ENCODE assay signal across 1 cellular context in the genomic region with DNA sequence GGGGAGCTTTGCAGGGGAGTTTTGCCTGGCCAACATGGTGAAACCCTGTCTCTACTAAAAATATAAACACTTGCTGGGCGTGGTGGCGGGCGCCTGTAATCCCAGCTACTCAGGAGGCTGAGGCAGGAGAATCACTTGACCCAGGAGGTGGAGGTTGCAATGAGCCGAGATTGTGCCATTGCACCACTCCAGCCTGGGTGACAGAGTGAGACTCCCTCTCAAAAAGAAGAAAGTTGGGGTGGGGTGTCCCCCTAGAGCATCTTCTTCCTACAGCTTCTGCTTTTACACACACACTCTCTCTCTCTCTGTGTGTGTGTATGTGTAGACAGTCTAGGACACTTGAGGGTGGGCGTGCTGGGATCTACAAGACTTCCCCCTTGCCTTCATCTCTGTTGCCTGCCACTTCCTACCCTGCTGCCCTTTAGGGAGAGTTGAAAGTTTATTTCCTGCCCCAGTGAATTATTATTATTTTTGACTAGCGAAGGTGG.
TF ChIP-seq lines count a peak whose summit lies in the region.

No MANE protein-coding gene starts in this region.

TF ChIP-seq in GM23338, 12 proteins besides CTCF, POLR2A, EP300 and RAD21:
- TF ChIP-seq, protein P1, sequence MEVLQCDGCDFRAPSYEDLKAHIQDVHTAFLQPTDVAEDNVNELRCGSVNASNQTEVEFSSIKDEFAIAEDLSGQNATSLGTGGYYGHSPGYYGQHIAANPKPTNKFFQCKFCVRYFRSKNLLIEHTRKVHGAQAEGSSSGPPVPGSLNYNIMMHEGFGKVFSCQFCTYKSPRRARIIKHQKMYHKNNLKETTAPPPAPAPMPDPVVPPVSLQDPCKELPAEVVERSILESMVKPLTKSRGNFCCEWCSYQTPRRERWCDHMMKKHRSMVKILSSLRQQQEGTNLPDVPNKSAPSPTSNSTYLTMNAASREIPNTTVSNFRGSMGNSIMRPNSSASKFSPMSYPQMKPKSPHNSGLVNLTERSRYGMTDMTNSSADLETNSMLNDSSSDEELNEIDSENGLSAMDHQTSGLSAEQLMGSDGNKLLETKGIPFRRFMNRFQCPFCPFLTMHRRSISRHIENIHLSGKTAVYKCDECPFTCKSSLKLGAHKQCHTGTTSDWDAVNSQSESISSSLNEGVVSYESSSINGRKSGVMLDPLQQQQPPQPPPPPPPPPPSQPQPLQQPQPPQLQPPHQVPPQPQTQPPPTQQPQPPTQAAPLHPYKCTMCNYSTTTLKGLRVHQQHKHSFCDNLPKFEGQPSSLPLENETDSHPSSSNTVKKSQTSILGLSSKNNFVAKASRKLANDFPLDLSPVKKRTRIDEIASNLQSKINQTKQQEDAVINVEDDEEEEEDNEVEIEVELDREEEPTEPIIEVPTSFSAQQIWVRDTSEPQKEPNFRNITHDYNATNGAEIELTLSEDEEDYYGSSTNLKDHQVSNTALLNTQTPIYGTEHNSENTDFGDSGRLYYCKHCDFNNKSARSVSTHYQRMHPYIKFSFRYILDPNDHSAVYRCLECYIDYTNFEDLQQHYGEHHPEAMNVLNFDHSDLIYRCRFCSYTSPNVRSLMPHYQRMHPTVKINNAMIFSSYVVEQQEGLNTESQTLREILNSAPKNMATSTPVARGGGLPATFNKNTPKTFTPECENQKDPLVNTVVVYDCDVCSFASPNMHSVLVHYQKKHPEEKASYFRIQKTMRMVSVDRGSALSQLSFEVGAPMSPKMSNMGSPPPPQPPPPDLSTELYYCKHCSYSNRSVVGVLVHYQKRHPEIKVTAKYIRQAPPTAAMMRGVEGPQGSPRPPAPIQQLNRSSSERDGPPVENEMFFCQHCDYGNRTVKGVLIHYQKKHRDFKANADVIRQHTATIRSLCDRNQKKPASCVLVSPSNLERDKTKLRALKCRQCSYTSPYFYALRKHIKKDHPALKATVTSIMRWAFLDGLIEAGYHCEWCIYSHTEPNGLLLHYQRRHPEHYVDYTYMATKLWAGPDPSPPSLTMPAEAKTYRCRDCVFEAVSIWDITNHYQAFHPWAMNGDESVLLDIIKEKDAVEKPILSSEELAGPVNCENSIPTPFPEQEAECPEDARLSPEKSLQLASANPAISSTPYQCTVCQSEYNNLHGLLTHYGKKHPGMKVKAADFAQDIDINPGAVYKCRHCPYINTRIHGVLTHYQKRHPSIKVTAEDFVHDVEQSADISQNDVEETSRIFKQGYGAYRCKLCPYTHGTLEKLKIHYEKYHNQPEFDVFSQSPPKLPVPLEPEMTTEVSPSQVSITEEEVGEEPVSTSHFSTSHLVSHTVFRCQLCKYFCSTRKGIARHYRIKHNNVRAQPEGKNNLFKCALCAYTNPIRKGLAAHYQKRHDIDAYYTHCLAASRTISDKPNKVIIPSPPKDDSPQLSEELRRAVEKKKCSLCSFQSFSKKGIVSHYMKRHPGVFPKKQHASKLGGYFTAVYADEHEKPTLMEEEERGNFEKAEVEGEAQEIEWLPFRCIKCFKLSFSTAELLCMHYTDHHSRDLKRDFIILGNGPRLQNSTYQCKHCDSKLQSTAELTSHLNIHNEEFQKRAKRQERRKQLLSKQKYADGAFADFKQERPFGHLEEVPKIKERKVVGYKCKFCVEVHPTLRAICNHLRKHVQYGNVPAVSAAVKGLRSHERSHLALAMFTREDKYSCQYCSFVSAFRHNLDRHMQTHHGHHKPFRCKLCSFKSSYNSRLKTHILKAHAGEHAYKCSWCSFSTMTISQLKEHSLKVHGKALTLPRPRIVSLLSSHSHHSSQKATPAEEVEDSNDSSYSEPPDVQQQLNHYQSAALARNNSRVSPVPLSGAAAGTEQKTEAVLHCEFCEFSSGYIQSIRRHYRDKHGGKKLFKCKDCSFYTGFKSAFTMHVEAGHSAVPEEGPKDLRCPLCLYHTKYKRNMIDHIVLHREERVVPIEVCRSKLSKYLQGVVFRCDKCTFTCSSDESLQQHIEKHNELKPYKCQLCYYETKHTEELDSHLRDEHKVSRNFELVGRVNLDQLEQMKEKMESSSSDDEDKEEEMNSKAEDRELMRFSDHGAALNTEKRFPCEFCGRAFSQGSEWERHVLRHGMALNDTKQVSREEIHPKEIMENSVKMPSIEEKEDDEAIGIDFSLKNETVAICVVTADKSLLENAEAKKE (CRISPR knock-in tag; IDR thresholded peaks at IDR 0.05) = no peak
- no peak for TF ChIP-seq NANOG (IDR thresholded peaks at IDR 0.05; ENCODE audit: borderline replicate concordance)
- no peak for TF ChIP-seq CREB1 (CRISPR knock-in tag; IDR thresholded peaks at IDR 0.05; ENCODE audit: low read depth)
- TF ChIP-seq JUNB (IDR thresholded peaks at IDR 0.05; ENCODE audit: unreplicated experiment) = no peak
- no peak for TF ChIP-seq EZH2 (IDR thresholded peaks at IDR 0.05; ENCODE audit: low read depth, unreplicated experiment)
- TF ChIP-seq ZNF331 (CRISPR knock-in tag; IDR thresholded peaks at IDR 0.05; ENCODE audit: low read depth) = no peak
- no peak for TF ChIP-seq STAT1 (IDR thresholded peaks at IDR 0.05; ENCODE audit: unreplicated experiment)
- TF ChIP-seq EZH2phosphoT487 (IDR thresholded peaks at IDR 0.05; ENCODE audit: unreplicated experiment) = no peak
- TF ChIP-seq, protein P2, sequence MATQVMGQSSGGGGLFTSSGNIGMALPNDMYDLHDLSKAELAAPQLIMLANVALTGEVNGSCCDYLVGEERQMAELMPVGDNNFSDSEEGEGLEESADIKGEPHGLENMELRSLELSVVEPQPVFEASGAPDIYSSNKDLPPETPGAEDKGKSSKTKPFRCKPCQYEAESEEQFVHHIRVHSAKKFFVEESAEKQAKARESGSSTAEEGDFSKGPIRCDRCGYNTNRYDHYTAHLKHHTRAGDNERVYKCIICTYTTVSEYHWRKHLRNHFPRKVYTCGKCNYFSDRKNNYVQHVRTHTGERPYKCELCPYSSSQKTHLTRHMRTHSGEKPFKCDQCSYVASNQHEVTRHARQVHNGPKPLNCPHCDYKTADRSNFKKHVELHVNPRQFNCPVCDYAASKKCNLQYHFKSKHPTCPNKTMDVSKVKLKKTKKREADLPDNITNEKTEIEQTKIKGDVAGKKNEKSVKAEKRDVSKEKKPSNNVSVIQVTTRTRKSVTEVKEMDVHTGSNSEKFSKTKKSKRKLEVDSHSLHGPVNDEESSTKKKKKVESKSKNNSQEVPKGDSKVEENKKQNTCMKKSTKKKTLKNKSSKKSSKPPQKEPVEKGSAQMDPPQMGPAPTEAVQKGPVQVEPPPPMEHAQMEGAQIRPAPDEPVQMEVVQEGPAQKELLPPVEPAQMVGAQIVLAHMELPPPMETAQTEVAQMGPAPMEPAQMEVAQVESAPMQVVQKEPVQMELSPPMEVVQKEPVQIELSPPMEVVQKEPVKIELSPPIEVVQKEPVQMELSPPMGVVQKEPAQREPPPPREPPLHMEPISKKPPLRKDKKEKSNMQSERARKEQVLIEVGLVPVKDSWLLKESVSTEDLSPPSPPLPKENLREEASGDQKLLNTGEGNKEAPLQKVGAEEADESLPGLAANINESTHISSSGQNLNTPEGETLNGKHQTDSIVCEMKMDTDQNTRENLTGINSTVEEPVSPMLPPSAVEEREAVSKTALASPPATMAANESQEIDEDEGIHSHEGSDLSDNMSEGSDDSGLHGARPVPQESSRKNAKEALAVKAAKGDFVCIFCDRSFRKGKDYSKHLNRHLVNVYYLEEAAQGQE (IDR thresholded peaks at IDR 0.05; ENCODE audit: unreplicated experiment) = no peak
- no peak for TF ChIP-seq POLR2AphosphoS5 (IDR thresholded peaks at IDR 0.05; ENCODE audit: low read depth)
- TF ChIP-seq, protein P3, sequence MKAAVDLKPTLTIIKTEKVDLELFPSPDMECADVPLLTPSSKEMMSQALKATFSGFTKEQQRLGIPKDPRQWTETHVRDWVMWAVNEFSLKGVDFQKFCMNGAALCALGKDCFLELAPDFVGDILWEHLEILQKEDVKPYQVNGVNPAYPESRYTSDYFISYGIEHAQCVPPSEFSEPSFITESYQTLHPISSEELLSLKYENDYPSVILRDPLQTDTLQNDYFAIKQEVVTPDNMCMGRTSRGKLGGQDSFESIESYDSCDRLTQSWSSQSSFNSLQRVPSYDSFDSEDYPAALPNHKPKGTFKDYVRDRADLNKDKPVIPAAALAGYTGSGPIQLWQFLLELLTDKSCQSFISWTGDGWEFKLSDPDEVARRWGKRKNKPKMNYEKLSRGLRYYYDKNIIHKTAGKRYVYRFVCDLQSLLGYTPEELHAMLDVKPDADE (IDR thresholded peaks at IDR 0.05) = no peak
- no peak for TF ChIP-seq ZNF114 (CRISPR knock-in tag; IDR thresholded peaks at IDR 0.05)
